ENCODE assay signal across 18 cellular contexts in the genomic region with DNA sequence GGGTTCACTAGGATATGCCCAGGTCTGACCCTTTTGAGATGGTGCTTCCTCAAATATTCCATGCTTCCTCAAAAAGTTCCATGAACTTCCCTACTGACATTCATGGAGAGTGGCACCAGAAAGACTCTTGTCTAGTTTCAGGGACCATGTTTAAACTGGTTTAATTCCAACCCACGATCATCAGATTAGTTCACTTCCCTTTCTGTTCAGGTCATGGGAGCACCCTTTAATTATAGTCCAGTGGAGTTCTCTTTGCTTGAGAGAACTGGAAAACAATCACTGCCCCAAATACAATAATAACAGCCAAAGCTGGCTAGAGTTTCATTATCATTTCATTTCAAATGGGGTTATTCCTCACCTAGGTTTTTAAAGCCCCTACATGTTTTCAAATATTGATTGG. TPM values are rescaled to one million over a fixed set of nuclear protein-coding genes. Genes with fewer than 3 reads are reported as not detected.
DNase-seq lines count a peak whose midpoint lies in the region; ATAC-seq and TF ChIP-seq lines count a peak whose summit lies in the region.
"Had no signal": no experiment of that assay in that cellular context is flagged by ENCODE, and none has a peak within 500 bp of the region (broad histone marks: within the 10 kb centered on the region; RNA-seq: fewer than 3 reads in every experiment).

No MANE protein-coding gene starts in this region.

- DNase-seq in NOMO-1 treated with DMSO at 0.1 percent for 48 hours (lab: John Stamatoyannopoulos, UW; ENCODE audit: unreplicated experiment) (peak; percentile 1), NOMO-1 treated with dmso at 0.1 percent for 144 hours (lab: John Stamatoyannopoulos, UW; ENCODE audit: unreplicated experiment) (no peak), Peyer's patch (no peak), medulla oblongata (ENCODE audit: extremely low spot score) (peak; percentile 68), adrenal gland (no peak), activated gamma-delta T cell treated with Interleukin-2 at 50 U/mL for 16 hours (no peak)
- DNase-seq: CD8-positive, alpha-beta T cell; DMS79; GDM1; KG1; NCI-H1105; NCI-H1694; NCI-H226; NCI-H524 treated with DMSO at 0.1 percent for 48 hours had no signal

- H3K4me1 ChIP-seq in Peyer's patch (peaks cover 0 to 7% (median 0%) of the 10 kb centered on the region in 4 donors), adrenal gland (replicated peaks in 1 of 2) (no peaks in the 10 kb centered on the region)

- no peaks in the 10 kb centered on the region for H3K27me3 ChIP-seq in Peyer's patch
- no peaks in the 10 kb centered on the region for H3K27me3 ChIP-seq in adrenal gland

- TF ChIP-seq POLR2A in Peyer's patch (IDR thresholded peaks at IDR 0.05) (no peak), adrenal gland (IDR thresholded peaks at IDR 0.05) (no peak)

- TF ChIP-seq CTCF in Peyer's patch (IDR thresholded peaks at IDR 0.05) (no peak), adrenal gland (IDR thresholded peaks at IDR 0.05) (no peak)

- H3K9me3 ChIP-seq in Peyer's patch: no peaks in the 10 kb centered on the region
- H3K9me3 ChIP-seq in adrenal gland (replicated peaks in 1 of 3): no peaks in the 10 kb centered on the region

- WGBS in adrenal gland, 4 donors: 40 to 57% (median 48%) methylated on average over 1 of the region's 1 CpG

- no peak overlapping the region for H3K4me3 ChIP-seq in Peyer's patch
- H3K4me3 ChIP-seq in adrenal gland: no peak overlapping the region
- H3K4me3 ChIP-seq: GM23338 had no signal

- intact Hi-C loops in adrenal gland (cut with DNase I): no loop called here

- H3K36me3 ChIP-seq in Peyer's patch (no peaks in the 10 kb centered on the region), adrenal gland (replicated peaks in 1 of 2) (no peaks in the 10 kb centered on the region)

- no peak for ATAC-seq in activated CD4-positive, CD25-positive, alpha-beta regulatory T cell treated with anti-CD3 and anti-CD28 coated beads, Interleukin-2, amount 50 U/mL, for 24 hours
- no peak for ATAC-seq in HG03457 (IDR thresholded peaks at IDR 0.05; ENCODE audit: unreplicated experiment)
- ATAC-seq: CD8-positive, alpha-beta T cell; GM23338; HCT116 had no signal

- H3K27ac ChIP-seq in Peyer's patch (peak overlapping the region in 3 of 4 donors; percentile 37 to 80 (median 61)), adrenal gland (no peak overlapping the region)

RNA-seq across cellular contexts. Expression of a gene that starts 9.7 kb away (rescaled TPM):
- total RNA-seq in Peyer's patch (100 to 1,000 TPM; 116 to 218 (median 152) TPM), adrenal gland (10 to 100 TPM; 29.3 to 74.0 (median 47.9) TPM)
- polyA plus RNA-seq in adrenal gland: 10 to 100 TPM; 10.7 to 48.7 (median 15.0) TPM

Comparison
In these comparisons a context has a peak if more than half of its experiments do, and no peak if none do; other contexts are left out.
1. DNase-seq: peak in NOMO-1 treated with DMSO at 0.1 percent for 48 hours (single experiment) and medulla oblongata (single experiment); none in NOMO-1 treated with dmso at 0.1 percent for 144 hours (single experiment), Peyer's patch (0 of 3), adrenal gland (0 of 7) and activated gamma-delta T cell treated with Interleukin-2 at 50 U/mL for 16 hours (single experiment).
2. H3K27ac ChIP-seq: peak in Peyer's patch (3 of 4); none in adrenal gland (0 of 5).